Comparison of ENCODE assay signal across 1 cellular context in the genomic region with DNA sequence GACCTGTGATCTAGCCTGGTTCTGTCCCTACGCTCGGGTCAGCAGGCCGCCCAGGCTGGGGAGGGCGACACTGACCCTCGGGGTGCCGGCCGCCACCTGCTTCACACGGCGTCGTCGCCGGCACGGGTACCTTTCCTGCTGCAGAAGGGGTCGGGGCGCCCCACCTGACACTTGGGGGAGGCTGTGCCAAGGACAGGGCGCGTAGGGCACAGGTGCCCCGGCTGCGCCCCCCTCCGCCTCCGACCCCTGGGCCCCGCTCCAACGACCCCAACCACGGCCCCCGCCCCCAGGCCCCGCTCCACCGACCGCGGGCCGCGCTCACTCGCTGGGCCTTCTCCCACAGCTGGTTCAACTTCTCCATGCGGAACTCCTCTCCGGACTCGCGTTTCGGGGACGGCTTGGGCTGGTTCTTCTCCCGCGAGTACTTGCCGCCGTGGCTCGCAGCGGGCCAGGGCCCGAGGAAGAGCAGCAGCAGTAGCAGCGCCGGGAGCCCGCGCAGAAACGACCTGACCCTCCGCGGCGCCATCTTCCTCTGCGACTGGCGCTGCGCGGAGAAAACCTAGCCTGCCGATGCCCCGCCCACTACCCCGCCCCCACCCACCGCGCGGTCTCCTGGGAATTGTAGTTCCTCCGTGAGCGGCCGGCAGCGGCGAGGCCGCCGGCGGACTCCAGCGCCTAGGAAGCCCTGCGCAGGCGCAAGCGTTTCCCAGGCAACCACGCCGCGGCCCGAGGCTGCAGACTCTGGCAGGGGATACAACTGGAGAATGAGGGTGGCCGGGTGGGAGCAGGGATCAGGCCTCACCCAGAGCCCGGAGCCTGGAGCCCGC.
TF ChIP-seq lines count a peak whose summit lies in the region.

A gene with protein sequence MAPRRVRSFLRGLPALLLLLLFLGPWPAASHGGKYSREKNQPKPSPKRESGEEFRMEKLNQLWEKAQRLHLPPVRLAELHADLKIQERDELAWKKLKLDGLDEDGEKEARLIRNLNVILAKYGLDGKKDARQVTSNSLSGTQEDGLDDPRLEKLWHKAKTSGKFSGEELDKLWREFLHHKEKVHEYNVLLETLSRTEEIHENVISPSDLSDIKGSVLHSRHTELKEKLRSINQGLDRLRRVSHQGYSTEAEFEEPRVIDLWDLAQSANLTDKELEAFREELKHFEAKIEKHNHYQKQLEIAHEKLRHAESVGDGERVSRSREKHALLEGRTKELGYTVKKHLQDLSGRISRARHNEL (minus strand): TSS at position 536 of the 827 bp plus-strand sequence. CDS start 10 bp downstream, at position 526.

TF ChIP-seq in HepG2, 621 proteins besides CTCF, POLR2A, EP300 and RAD21 (continued from another document and continues in another):
- TF ChIP-seq, protein P1, sequence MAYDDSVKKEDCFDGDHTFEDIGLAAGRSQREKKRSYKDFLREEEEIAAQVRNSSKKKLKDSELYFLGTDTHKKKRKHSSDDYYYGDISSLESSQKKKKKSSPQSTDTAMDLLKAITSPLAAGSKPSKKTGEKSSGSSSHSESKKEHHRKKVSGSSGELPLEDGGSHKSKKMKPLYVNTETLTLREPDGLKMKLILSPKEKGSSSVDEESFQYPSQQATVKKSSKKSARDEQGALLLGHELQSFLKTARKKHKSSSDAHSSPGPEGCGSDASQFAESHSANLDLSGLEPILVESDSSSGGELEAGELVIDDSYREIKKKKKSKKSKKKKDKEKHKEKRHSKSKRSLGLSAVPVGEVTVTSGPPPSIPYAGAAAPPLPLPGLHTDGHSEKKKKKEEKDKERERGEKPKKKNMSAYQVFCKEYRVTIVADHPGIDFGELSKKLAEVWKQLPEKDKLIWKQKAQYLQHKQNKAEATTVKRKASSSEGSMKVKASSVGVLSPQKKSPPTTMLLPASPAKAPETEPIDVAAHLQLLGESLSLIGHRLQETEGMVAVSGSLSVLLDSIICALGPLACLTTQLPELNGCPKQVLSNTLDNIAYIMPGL (CRISPR knock-in tag; IDR thresholded peaks at IDR 0.05; ENCODE audit: borderline replicate concordance in 1 of 2, low read depth in 1 of 2), result peak; percentile 41 to 50; a peak in 2 of 4 replicates
- TF ChIP-seq ZFX (CRISPR knock-in tag; IDR thresholded peaks at IDR 0.05; ENCODE audit: low read depth), result peak; percentile 99
- no peak for TF ChIP-seq ZNF543 (CRISPR knock-in tag; IDR thresholded peaks at IDR 0.05)
- TF ChIP-seq TRAFD1 (CRISPR knock-in tag; IDR thresholded peaks at IDR 0.05; ENCODE audit: borderline replicate concordance), result peak; percentile 46; the same call in 1 of the 2 replicates
- TF ChIP-seq KLF9 (CRISPR knock-in tag; IDR thresholded peaks at IDR 0.05; ENCODE audit: low read depth), result 0 out of 2 replicates have a peak, but pooled peaks have one; percentile 40
- TF ChIP-seq, protein P2, sequence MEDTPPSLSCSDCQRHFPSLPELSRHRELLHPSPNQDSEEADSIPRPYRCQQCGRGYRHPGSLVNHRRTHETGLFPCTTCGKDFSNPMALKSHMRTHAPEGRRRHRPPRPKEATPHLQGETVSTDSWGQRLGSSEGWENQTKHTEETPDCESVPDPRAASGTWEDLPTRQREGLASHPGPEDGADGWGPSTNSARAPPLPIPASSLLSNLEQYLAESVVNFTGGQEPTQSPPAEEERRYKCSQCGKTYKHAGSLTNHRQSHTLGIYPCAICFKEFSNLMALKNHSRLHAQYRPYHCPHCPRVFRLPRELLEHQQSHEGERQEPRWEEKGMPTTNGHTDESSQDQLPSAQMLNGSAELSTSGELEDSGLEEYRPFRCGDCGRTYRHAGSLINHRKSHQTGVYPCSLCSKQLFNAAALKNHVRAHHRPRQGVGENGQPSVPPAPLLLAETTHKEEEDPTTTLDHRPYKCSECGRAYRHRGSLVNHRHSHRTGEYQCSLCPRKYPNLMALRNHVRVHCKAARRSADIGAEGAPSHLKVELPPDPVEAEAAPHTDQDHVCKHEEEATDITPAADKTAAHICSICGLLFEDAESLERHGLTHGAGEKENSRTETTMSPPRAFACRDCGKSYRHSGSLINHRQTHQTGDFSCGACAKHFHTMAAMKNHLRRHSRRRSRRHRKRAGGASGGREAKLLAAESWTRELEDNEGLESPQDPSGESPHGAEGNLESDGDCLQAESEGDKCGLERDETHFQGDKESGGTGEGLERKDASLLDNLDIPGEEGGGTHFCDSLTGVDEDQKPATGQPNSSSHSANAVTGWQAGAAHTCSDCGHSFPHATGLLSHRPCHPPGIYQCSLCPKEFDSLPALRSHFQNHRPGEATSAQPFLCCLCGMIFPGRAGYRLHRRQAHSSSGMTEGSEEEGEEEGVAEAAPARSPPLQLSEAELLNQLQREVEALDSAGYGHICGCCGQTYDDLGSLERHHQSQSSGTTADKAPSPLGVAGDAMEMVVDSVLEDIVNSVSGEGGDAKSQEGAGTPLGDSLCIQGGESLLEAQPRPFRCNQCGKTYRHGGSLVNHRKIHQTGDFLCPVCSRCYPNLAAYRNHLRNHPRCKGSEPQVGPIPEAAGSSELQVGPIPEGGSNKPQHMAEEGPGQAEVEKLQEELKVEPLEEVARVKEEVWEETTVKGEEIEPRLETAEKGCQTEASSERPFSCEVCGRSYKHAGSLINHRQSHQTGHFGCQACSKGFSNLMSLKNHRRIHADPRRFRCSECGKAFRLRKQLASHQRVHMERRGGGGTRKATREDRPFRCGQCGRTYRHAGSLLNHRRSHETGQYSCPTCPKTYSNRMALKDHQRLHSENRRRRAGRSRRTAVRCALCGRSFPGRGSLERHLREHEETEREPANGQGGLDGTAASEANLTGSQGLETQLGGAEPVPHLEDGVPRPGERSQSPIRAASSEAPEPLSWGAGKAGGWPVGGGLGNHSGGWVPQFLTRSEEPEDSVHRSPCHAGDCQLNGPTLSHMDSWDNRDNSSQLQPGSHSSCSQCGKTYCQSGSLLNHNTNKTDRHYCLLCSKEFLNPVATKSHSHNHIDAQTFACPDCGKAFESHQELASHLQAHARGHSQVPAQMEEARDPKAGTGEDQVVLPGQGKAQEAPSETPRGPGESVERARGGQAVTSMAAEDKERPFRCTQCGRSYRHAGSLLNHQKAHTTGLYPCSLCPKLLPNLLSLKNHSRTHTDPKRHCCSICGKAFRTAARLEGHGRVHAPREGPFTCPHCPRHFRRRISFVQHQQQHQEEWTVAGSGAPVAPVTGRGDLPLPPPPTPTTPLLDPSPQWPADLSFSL (CRISPR knock-in tag; IDR thresholded peaks at IDR 0.05), result no peak
- no peak for TF ChIP-seq GFI1 (CRISPR knock-in tag; IDR thresholded peaks at IDR 0.05; ENCODE audit: borderline replicate concordance)
- TF ChIP-seq MATR3 (CRISPR knock-in tag; IDR thresholded peaks at IDR 0.05), result no peak
- TF ChIP-seq ZFP91 (CRISPR knock-in tag; IDR thresholded peaks at IDR 0.05; ENCODE audit: borderline replicate concordance), result peak; percentile 68; the same call in 1 of the 2 replicates
- peak; percentile 23; the same call in 1 of the 2 replicates for TF ChIP-seq HBP1 (CRISPR knock-in tag; IDR thresholded peaks at IDR 0.05; ENCODE audit: low read depth)
- no peak for TF ChIP-seq SNRNP70 (IDR thresholded peaks at IDR 0.05; ENCODE audit: low read depth, low read length)
- TF ChIP-seq MLLT10 (CRISPR knock-in tag; IDR thresholded peaks at IDR 0.05), result no peak
- no peak for TF ChIP-seq ZNF549 (CRISPR knock-in tag; IDR thresholded peaks at IDR 0.05)
- TF ChIP-seq, protein P3, sequence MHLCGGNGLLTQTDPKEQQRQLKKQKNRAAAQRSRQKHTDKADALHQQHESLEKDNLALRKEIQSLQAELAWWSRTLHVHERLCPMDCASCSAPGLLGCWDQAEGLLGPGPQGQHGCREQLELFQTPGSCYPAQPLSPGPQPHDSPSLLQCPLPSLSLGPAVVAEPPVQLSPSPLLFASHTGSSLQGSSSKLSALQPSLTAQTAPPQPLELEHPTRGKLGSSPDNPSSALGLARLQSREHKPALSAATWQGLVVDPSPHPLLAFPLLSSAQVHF (CRISPR knock-in tag; IDR thresholded peaks at IDR 0.05), result peak; percentile 75
- TF ChIP-seq SUZ12 (IDR thresholded peaks at IDR 0.05; ENCODE audit: low read depth, low read length), result peak; percentile 49; the same call in 1 of the 2 replicates
- TF ChIP-seq, protein P4, sequence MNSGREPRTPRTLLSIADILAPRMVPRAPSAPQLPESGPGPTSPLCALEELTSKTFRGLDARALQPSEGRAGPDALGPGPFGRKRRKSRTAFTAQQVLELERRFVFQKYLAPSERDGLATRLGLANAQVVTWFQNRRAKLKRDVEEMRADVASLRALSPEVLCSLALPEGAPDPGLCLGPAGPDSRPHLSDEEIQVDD (CRISPR knock-in tag; IDR thresholded peaks at IDR 0.05; ENCODE audit: borderline replicate concordance), result no peak
- peak; percentile 78 for TF ChIP-seq ZFP90 (CRISPR knock-in tag; IDR thresholded peaks at IDR 0.05; ENCODE audit: borderline replicate concordance)
- TF ChIP-seq, protein P5, sequence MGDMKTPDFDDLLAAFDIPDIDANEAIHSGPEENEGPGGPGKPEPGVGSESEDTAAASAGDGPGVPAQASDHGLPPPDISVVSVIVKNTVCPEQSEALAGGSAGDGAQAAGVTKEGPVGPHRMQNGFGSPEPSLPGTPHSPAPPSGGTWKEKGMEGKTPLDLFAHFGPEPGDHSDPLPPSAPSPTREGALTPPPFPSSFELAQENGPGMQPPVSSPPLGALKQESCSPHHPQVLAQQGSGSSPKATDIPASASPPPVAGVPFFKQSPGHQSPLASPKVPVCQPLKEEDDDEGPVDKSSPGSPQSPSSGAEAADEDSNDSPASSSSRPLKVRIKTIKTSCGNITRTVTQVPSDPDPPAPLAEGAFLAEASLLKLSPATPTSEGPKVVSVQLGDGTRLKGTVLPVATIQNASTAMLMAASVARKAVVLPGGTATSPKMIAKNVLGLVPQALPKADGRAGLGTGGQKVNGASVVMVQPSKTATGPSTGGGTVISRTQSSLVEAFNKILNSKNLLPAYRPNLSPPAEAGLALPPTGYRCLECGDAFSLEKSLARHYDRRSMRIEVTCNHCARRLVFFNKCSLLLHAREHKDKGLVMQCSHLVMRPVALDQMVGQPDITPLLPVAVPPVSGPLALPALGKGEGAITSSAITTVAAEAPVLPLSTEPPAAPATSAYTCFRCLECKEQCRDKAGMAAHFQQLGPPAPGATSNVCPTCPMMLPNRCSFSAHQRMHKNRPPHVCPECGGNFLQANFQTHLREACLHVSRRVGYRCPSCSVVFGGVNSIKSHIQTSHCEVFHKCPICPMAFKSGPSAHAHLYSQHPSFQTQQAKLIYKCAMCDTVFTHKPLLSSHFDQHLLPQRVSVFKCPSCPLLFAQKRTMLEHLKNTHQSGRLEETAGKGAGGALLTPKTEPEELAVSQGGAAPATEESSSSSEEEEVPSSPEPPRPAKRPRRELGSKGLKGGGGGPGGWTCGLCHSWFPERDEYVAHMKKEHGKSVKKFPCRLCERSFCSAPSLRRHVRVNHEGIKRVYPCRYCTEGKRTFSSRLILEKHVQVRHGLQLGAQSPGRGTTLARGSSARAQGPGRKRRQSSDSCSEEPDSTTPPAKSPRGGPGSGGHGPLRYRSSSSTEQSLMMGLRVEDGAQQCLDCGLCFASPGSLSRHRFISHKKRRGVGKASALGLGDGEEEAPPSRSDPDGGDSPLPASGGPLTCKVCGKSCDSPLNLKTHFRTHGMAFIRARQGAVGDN (CRISPR knock-in tag; IDR thresholded peaks at IDR 0.05), result peak; percentile 84
- TF ChIP-seq RBM39 (IDR thresholded peaks at IDR 0.05; ENCODE audit: low read depth, low read length, poor library complexity, severe bottlenecking), result no peak
- TF ChIP-seq, protein P6, sequence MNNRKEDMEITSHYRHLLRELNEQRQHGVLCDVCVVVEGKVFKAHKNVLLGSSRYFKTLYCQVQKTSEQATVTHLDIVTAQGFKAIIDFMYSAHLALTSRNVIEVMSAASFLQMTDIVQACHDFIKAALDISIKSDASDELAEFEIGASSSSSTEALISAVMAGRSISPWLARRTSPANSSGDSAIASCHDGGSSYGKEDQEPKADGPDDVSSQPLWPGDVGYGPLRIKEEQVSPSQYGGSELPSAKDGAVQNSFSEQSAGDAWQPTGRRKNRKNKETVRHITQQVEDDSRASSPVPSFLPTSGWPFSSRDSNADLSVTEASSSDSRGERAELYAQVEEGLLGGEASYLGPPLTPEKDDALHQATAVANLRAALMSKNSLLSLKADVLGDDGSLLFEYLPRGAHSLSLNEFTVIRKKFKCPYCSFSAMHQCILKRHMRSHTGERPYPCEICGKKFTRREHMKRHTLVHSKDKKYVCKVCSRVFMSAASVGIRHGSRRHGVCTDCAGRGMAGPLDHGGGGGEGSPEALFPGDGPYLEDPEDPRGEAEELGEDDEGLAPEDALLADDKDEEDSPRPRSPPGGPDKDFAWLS (CRISPR knock-in tag; IDR thresholded peaks at IDR 0.05; ENCODE audit: borderline replicate concordance), result no peak
